ENCODE assay signal across 10 cellular contexts in genomic region chr2:11692966-11693521, GRCh38. TPM values are rescaled to one million over a fixed set of nuclear protein-coding genes. Genes with fewer than 3 reads are reported as not detected.
DNase-seq lines count a peak whose midpoint lies in the region; ATAC-seq and TF ChIP-seq lines count a peak whose summit lies in the region.
"Had no signal": no experiment of that assay in that cellular context is flagged by ENCODE, and none has a peak within 500 bp of the region (broad histone marks: within the 10 kb centered on the region; RNA-seq: fewer than 3 reads in every experiment).

No MANE protein-coding gene starts in this region.

- peaks cover 9% of the 10 kb centered on the region for H3K4me1 Mint-ChIP-seq in T-helper 2 cell treated with Interferon-gamma antibody and Interleukin-4, amounts not matched to agents 5 μg/mL and 100 μg/mL, for 36 hours (ENCODE audit: low read depth)

- ATAC-seq in HG02884 (IDR thresholded peaks at IDR 0.05; ENCODE audit: unreplicated experiment): peak; percentile 55

- no peak overlapping the region for H3K4me3 ChIP-seq in ascending aorta
- H3K4me3 ChIP-seq: BLaER1 had no signal

- peak; percentile 75 to 79 (median 77) for TF ChIP-seq CTCF in ascending aorta (IDR thresholded peaks at IDR 0.05)

- DNase-seq in NCI-H1436 (lab: John Stamatoyannopoulos, UW) (peak; percentile 66), NCI-H1436 treated with DMSO at 0.1 percent for 48 hours (lab: John Stamatoyannopoulos, UW) (no peak), NCI-H187 (lab: John Stamatoyannopoulos, UW) (peak; percentile 59 to 89), ascending aorta (ENCODE audit: low spot score in 2 of 2) (peak in 1 of 2 donors; percentile 79), inferior parietal cortex (ENCODE audit: extremely low spot score) (peak; percentile 89)
- peak; percentile 44 for DNase-seq in T-helper 2 cell treated with Interferon-gamma antibody and Interleukin-4, amounts not matched to agents 5 μg/mL and 100 μg/mL, for 36 hours (ENCODE audit: low spot score)
- DNase-seq in stimulated activated CD4-positive, alpha-beta T cell treated with anti-CD3 and anti-CD28 coated beads, Interleukin-1b, Interleukin-23, amount 100 ng/mL, for 48 hours: peak; percentile 57

- H3K36me3 ChIP-seq in ascending aorta: no peaks in the 10 kb centered on the region
- H3K36me3 ChIP-seq: BLaER1 had no signal

- no peaks in the 10 kb centered on the region for H3K9me3 ChIP-seq in ascending aorta
- H3K9me3 ChIP-seq: BLaER1 had no signal

- peaks cover 7% of the 10 kb centered on the region for H3K27me3 Mint-ChIP-seq in T-helper 2 cell treated with Interferon-gamma antibody and Interleukin-4, amounts not matched to agents 5 μg/mL and 100 μg/mL, for 36 hours (ENCODE audit: low read depth)

- H3K4me1 ChIP-seq in ascending aorta: peaks cover 12 to 24% of the 10 kb centered on the region in 2 donors

- H3K27ac Mint-ChIP-seq in T-helper 2 cell treated with Interferon-gamma antibody and Interleukin-4, amounts not matched to agents 5 μg/mL and 100 μg/mL, for 36 hours: no peak overlapping the region

- H3K4me3 Mint-ChIP-seq in T-helper 2 cell treated with Interferon-gamma antibody and Interleukin-4, amounts not matched to agents 5 μg/mL and 100 μg/mL, for 36 hours: no peak overlapping the region

- H3K36me3 Mint-ChIP-seq in T-helper 2 cell treated with Interferon-gamma antibody and Interleukin-4, amounts not matched to agents 5 μg/mL and 100 μg/mL, for 36 hours (ENCODE audit: low read depth): no peaks in the 10 kb centered on the region

- H3K27me3 ChIP-seq in ascending aorta: no peaks in the 10 kb centered on the region
- H3K27me3 ChIP-seq: BLaER1 had no signal

- intact Hi-C loops in ascending aorta (cut with DNase I): no loop called here

- no peaks in the 10 kb centered on the region for H3K9me3 Mint-ChIP-seq in T-helper 2 cell treated with Interferon-gamma antibody and Interleukin-4, amounts not matched to agents 5 μg/mL and 100 μg/mL, for 36 hours

- H3K27ac ChIP-seq in ascending aorta: no peak overlapping the region
- H3K27ac ChIP-seq: BLaER1 had no signal

RNA-seq across cellular contexts. Expression of gene NTSR2, which starts 23.0 kb away (rescaled TPM):
- not detected for total RNA-seq in ascending aorta
- total RNA-seq: mononuclear cell had no signal

RNA-seq across cellular contexts. Expression of gene LPIN1, which starts 53.4 kb away (rescaled TPM):
- total RNA-seq in ascending aorta: 13.8 TPM
